In genomic region chr3:52798978-52799476, GRCh38 we compare ENCODE assay signal across 10 cellular contexts. TPM values are rescaled to one million over a fixed set of nuclear protein-coding genes. Genes with fewer than 3 reads are reported as not detected.
A peak's percentile ranks its signal among the peaks of the same experiment; 100 is the strongest.
DNase-seq lines count a peak whose midpoint lies in the region; ATAC-seq and TF ChIP-seq lines count a peak whose summit lies in the region.
"Had no signal": no experiment of that assay in that cellular context is flagged by ENCODE, and none has a peak within 500 bp of the region (broad histone marks: within the 10 kb centered on the region; RNA-seq: fewer than 3 reads in every experiment).

No MANE protein-coding gene starts in this region.

- no peak overlapping the region for H2AFZ ChIP-seq in KMS-11 (ENCODE audit: low read depth)

- TF ChIP-seq CTCF in KMS-11 (conservative IDR thresholded peaks at IDR 0.05; ENCODE audit: low read depth, low read length) = peak; percentile 52; the same call in 1 of the 2 replicates
- TF ChIP-seq CTCF in omental fat pad (IDR thresholded peaks at IDR 0.05) = no peak

- H3K27ac ChIP-seq in KMS-11 = no peak overlapping the region

- no peaks in the 10 kb centered on the region for H3K36me3 ChIP-seq in KMS-11 (ENCODE audit: insufficient read depth)

- H3K4me3 ChIP-seq in KMS-11 (IDR thresholded peaks at IDR 0.05; ENCODE audit: insufficient read depth, low read depth, low read length) = no peak overlapping the region
- H3K4me3 ChIP-seq: lung had no signal

- no peak overlapping the region for H3K4me2 ChIP-seq in KMS-11

- ATAC-seq in omental fat pad (ENCODE audit: low FRiP score) (peak; percentile 51), sciatic nerve (no peak), GM18517 (IDR thresholded peaks at IDR 0.05; ENCODE audit: unreplicated experiment) (no peak)

- DNase-seq in DMS 273 (lab: John Stamatoyannopoulos, UW; ENCODE audit: unreplicated experiment) (peak; percentile 55), DMS 273 treated with DMSO at 0.1 percent for 48 hours (lab: John Stamatoyannopoulos, UW) (no peak), cerebellar cortex (ENCODE audit: low spot score) (peak; percentile 25), omental fat pad (ENCODE audit: low spot score) (no peak), NCI-H1092 treated with DMSO at 0.1 percent for 48 hours (lab: John Stamatoyannopoulos, UW) (no peak), sciatic nerve (ENCODE audit: low spot score) (no peak)

- H4K20me1 ChIP-seq in KMS-11 (ENCODE audit: insufficient read depth) = no peaks in the 10 kb centered on the region

- no peaks in the 10 kb centered on the region for H3K27me3 ChIP-seq in KMS-11 (ENCODE audit: insufficient read depth, low read depth)

- H3K4me1 ChIP-seq in KMS-11 (ENCODE audit: low read depth, poor library complexity, severe bottlenecking) = no peaks in the 10 kb centered on the region

- no peaks in the 10 kb centered on the region for H3K79me2 ChIP-seq in KMS-11 (ENCODE audit: insufficient read depth, low read depth)

- intact Hi-C loops in sciatic nerve (cut with DNase I) = no loop called here

- no peak overlapping the region for H3K9ac ChIP-seq in KMS-11

RNA-seq across cellular contexts. Expression of gene ITIH3, which starts 4.4 kb away (rescaled TPM):
- total RNA-seq in omental fat pad (1 to 10 TPM in 3 of 4 donors, under 1 TPM in 1; 0.93 to 2.8 (median 1.9) TPM), sciatic nerve (22.0 TPM)
- total RNA-seq: T-helper 1 cell treated with Interleukin-12 subunit alpha and Interleukin-12 subunit beta and Interleukin-4 antibody, amounts not matched to agents 30 ng/mL and 1 ng/mL, for 36 hours had no signal

RNA-seq across cellular contexts. Expression of gene ITIH1, which starts 21.6 kb away (rescaled TPM):
- total RNA-seq in omental fat pad (under 1 TPM in 1 of 4 donors, not detected in 3; 0.94 TPM), sciatic nerve (not detected)
- total RNA-seq: T-helper 1 cell treated with Interleukin-12 subunit alpha and Interleukin-12 subunit beta and Interleukin-4 antibody, amounts not matched to agents 30 ng/mL and 1 ng/mL, for 36 hours had no signal

RNA-seq across cellular contexts. Expression of gene NEK4, which starts 28.3 kb away (rescaled TPM):
- 10 to 100 TPM; 16.8 to 22.0 (median 18.7) TPM for total RNA-seq in omental fat pad
- total RNA-seq in sciatic nerve = 31.4 TPM

RNA-seq across cellular contexts. Expression of gene ITIH4, which starts 31.4 kb away (rescaled TPM):
- total RNA-seq in omental fat pad (10 to 100 TPM in 1 of 4 donors, 1 to 10 TPM in 3; 1.2 to 18.8 (median 3.6) TPM), sciatic nerve (16.3 TPM)

RNA-seq across cellular contexts. Expression of gene MUSTN1, which starts 35.8 kb away (rescaled TPM):
- total RNA-seq in omental fat pad = 10 to 100 TPM in 1 of 4 donors, 1 to 10 TPM in 3; 2.8 to 34.7 (median 6.4) TPM
- 23.9 TPM for total RNA-seq in sciatic nerve

Comparison
In these comparisons a context has a peak if more than half of its experiments do, and no peak if none do; other contexts are left out.
1. DNase-seq: peak in DMS 273 (single experiment) and cerebellar cortex (single experiment); none in DMS 273 treated with DMSO at 0.1 percent for 48 hours (single experiment), omental fat pad (single experiment), NCI-H1092 treated with DMSO at 0.1 percent for 48 hours (single experiment) and sciatic nerve (single experiment).